16 cellular contexts compared by ENCODE assay signal in genomic region chr12:131189781-131190180, GRCh38.
A peak's percentile ranks its signal among the peaks of the same experiment; 100 is the strongest.
DNase-seq lines count a peak whose midpoint lies in the region; ATAC-seq and TF ChIP-seq lines count a peak whose summit lies in the region.
"Had no signal": no experiment of that assay in that cellular context is flagged by ENCODE, and none has a peak within 500 bp of the region (broad histone marks: within the 10 kb centered on the region; RNA-seq: fewer than 3 reads in every experiment).

No MANE protein-coding gene starts in this region.

- no peak overlapping the region for H3K4me2 ChIP-seq in neuronal stem cell (ENCODE audit: insufficient read depth, low read length, poor library complexity, severe bottlenecking)
- H3K4me2 ChIP-seq: BLaER1 had no signal

- peaks cover 2% of the 10 kb centered on the region for H3K79me1 ChIP-seq in neuronal stem cell (ENCODE audit: low read depth, low read length)

- H2AFZ ChIP-seq in neuronal stem cell (ENCODE audit: low read length) = no peak overlapping the region

- DNase-seq in activated CD4-positive, alpha-beta memory T cell treated with anti-CD3 and anti-CD28 coated beads, Interleukin-2, amount 10 ng/mL, durations not matched to agents 7 days and 5 days = peak; percentile 3
- DNase-seq in activated CD4-positive, alpha-beta memory T cell treated with anti-CD3 and anti-CD28 coated beads for 36 hours = no peak
- DNase-seq in coronary artery (ENCODE audit: low spot score) = peak; percentile 43
- no peak for DNase-seq in neuronal stem cell (ENCODE audit: low spot score)
- peak; percentile 26 for DNase-seq in ureter (ENCODE audit: low spot score)
- no peak for DNase-seq in NCI-H1105 treated with DMSO at 0.1 percent for 48 hours (lab: John Stamatoyannopoulos, UW)
- DNase-seq: 8988T; CD4-positive, alpha-beta memory T cell; DMS153; DMS79; GDM1; GOT3; H7 had no signal

- H3K4me1 Mint-ChIP-seq in activated CD4-positive, alpha-beta memory T cell treated with anti-CD3 and anti-CD28 coated beads, Interleukin-2, amount 10 ng/mL, durations not matched to agents 7 days and 5 days = no peaks in the 10 kb centered on the region
- no peaks in the 10 kb centered on the region for H3K4me1 Mint-ChIP-seq in activated CD4-positive, alpha-beta memory T cell treated with anti-CD3 and anti-CD28 coated beads for 36 hours (ENCODE audit: low read depth)
- H3K4me1 Mint-ChIP-seq: CD4-positive, alpha-beta memory T cell had no signal

- H3K27me3 Mint-ChIP-seq in activated CD4-positive, alpha-beta memory T cell treated with anti-CD3 and anti-CD28 coated beads, Interleukin-2, amount 10 ng/mL, durations not matched to agents 7 days and 5 days = peaks cover 2% of the 10 kb centered on the region
- peaks cover 5% of the 10 kb centered on the region for H3K27me3 Mint-ChIP-seq in activated CD4-positive, alpha-beta memory T cell treated with anti-CD3 and anti-CD28 coated beads for 36 hours

- ATAC-seq in HG02763 (IDR thresholded peaks at IDR 0.05; ENCODE audit: unreplicated experiment) = no peak

- POLR2A ChIA-PET in activated CD4-positive, alpha-beta memory T cell treated with anti-CD3 and anti-CD28 coated beads, Interleukin-2, amount 10 ng/mL, durations not matched to agents 7 days and 5 days (lab: Charles Lee) = no interaction called here
- POLR2A ChIA-PET in activated CD4-positive, alpha-beta memory T cell treated with anti-CD3 and anti-CD28 coated beads for 36 hours (lab: Charles Lee) = no interaction called here

- no peak overlapping the region for H2BK120ac ChIP-seq in neuronal stem cell (ENCODE audit: low read depth, low read length)

- H3K27ac ChIP-seq in coronary artery (no peak overlapping the region), neuronal stem cell (replicated peaks; ENCODE audit: low read length) (no peak overlapping the region)
- H3K27ac ChIP-seq: BLaER1 had no signal

- no peak for TF ChIP-seq CTCF in coronary artery (IDR thresholded peaks at IDR 0.05)

- WGBS in neuronal stem cell (ENCODE audit: extremely low coverage in 2 of 2, insufficient read length in 2 of 2, insufficient replicate concordance in 1 of 2), 2 donors = no CpG with 5 or more reads among the region's 1 CpG

- no peak overlapping the region for H3K18ac ChIP-seq in neuronal stem cell (ENCODE audit: low read length)

- H3K23ac ChIP-seq in neuronal stem cell (ENCODE audit: low read depth, low read length, poor library complexity) = no peak overlapping the region

- CTCF ChIA-PET in activated CD4-positive, alpha-beta memory T cell treated with anti-CD3 and anti-CD28 coated beads, Interleukin-2, amount 10 ng/mL, durations not matched to agents 7 days and 5 days (lab: Charles Lee) = no interaction called here
- CTCF ChIA-PET in activated CD4-positive, alpha-beta memory T cell treated with anti-CD3 and anti-CD28 coated beads for 36 hours (lab: Charles Lee) = no interaction called here

- no peaks in the 10 kb centered on the region for H3K4me1 ChIP-seq in neuronal stem cell (ENCODE audit: control insufficient read depth in 2 of 2, insufficient read depth in 1 of 2, low read depth in 1 of 2, low read length in 2 of 2)

- H3K27me3 ChIP-seq in neuronal stem cell (ENCODE audit: control insufficient read depth in 3 of 3, insufficient read depth in 3 of 3, low read depth in 1 of 3, low read length in 3 of 3) = no peaks in the 10 kb centered on the region
- H3K27me3 ChIP-seq: BLaER1 had no signal

- peaks cover 4% of the 10 kb centered on the region for H3K9me3 Mint-ChIP-seq in activated CD4-positive, alpha-beta memory T cell treated with anti-CD3 and anti-CD28 coated beads, Interleukin-2, amount 10 ng/mL, durations not matched to agents 7 days and 5 days
- H3K9me3 Mint-ChIP-seq in activated CD4-positive, alpha-beta memory T cell treated with anti-CD3 and anti-CD28 coated beads for 36 hours = peaks cover 4% of the 10 kb centered on the region

- H3K9me3 ChIP-seq in neuronal stem cell (replicated peaks in 1 of 2; ENCODE audit: control insufficient read depth in 2 of 2, insufficient read depth in 1 of 2, low read depth in 1 of 2, low read length in 2 of 2) = peaks cover 0 to 3% of the 10 kb centered on the region in 2 donors

- no peak overlapping the region for H3K9ac ChIP-seq in neuronal stem cell (ENCODE audit: low read depth, low read length, poor library complexity)
- H3K9ac ChIP-seq: BLaER1 had no signal

- H3K27ac Mint-ChIP-seq in activated CD4-positive, alpha-beta memory T cell treated with anti-CD3 and anti-CD28 coated beads, Interleukin-2, amount 10 ng/mL, durations not matched to agents 7 days and 5 days = no peak overlapping the region
- no peak overlapping the region for H3K27ac Mint-ChIP-seq in activated CD4-positive, alpha-beta memory T cell treated with anti-CD3 and anti-CD28 coated beads for 36 hours
- H3K27ac Mint-ChIP-seq: CD4-positive, alpha-beta memory T cell had no signal

- H2BK15ac ChIP-seq in neuronal stem cell (ENCODE audit: low read length) = no peak overlapping the region

- no peak overlapping the region for H2BK12ac ChIP-seq in neuronal stem cell (ENCODE audit: low read length)

- H2AK5ac ChIP-seq in neuronal stem cell (ENCODE audit: low read depth, low read length) = no peak overlapping the region

- H2BK5ac ChIP-seq in neuronal stem cell (ENCODE audit: low read length) = no peak overlapping the region

- intact Hi-C loops in activated CD4-positive, alpha-beta memory T cell treated with anti-CD3 and anti-CD28 coated beads for 36 hours (cut with micrococcal nuclease) = no loop called here

- H4K91ac ChIP-seq in neuronal stem cell (ENCODE audit: low read depth, low read length, poor library complexity) = no peak overlapping the region

- no peaks in the 10 kb centered on the region for H3K36me3 ChIP-seq in neuronal stem cell (replicated peaks in 1 of 2; ENCODE audit: control insufficient read depth in 2 of 2, insufficient read depth in 2 of 2, low read length in 2 of 2)
- H3K36me3 ChIP-seq: BLaER1 had no signal

- H3K36me3 Mint-ChIP-seq in activated CD4-positive, alpha-beta memory T cell treated with anti-CD3 and anti-CD28 coated beads, Interleukin-2, amount 10 ng/mL, durations not matched to agents 7 days and 5 days (ENCODE audit: low read depth) = no peaks in the 10 kb centered on the region
- no peaks in the 10 kb centered on the region for H3K36me3 Mint-ChIP-seq in activated CD4-positive, alpha-beta memory T cell treated with anti-CD3 and anti-CD28 coated beads for 36 hours
- H3K36me3 Mint-ChIP-seq: CD14-positive monocyte; CD4-positive, alpha-beta memory T cell had no signal

- no peak overlapping the region for H3K4me3 Mint-ChIP-seq in activated CD4-positive, alpha-beta memory T cell treated with anti-CD3 and anti-CD28 coated beads, Interleukin-2, amount 10 ng/mL, durations not matched to agents 7 days and 5 days
- no peak overlapping the region for H3K4me3 Mint-ChIP-seq in activated CD4-positive, alpha-beta memory T cell treated with anti-CD3 and anti-CD28 coated beads for 36 hours
- H3K4me3 Mint-ChIP-seq: CD14-positive monocyte; CD4-positive, alpha-beta memory T cell had no signal

- no peak overlapping the region for H3K4me3 ChIP-seq in coronary artery
- no peak overlapping the region for H3K4me3 ChIP-seq in neuronal stem cell (ENCODE audit: low read length in 2 of 2)
- H3K4me3 ChIP-seq: BLaER1 had no signal

- H4K8ac ChIP-seq in neuronal stem cell (ENCODE audit: low read depth, low read length) = peak overlapping the region; percentile 56

- H3K4ac ChIP-seq in neuronal stem cell (ENCODE audit: low read length) = no peak overlapping the region

- H3K14ac ChIP-seq in neuronal stem cell (ENCODE audit: low read length) = no peak overlapping the region

Comparison
In these comparisons a context has a peak if more than half of its experiments do, and no peak if none do; other contexts are left out.
1. DNase-seq: peak in activated CD4-positive, alpha-beta memory T cell treated with anti-CD3 and anti-CD28 coated beads, Interleukin-2, amount 10 ng/mL, durations not matched to agents 7 days and 5 days (single experiment), coronary artery (single experiment) and ureter (single experiment); none in activated CD4-positive, alpha-beta memory T cell treated with anti-CD3 and anti-CD28 coated beads for 36 hours (single experiment), neuronal stem cell (single experiment) and NCI-H1105 treated with DMSO at 0.1 percent for 48 hours (single experiment).